Comparison of ENCODE assay signal across 8 cellular contexts in genomic region chr11:83156150-83156995, GRCh38. TPM values are rescaled to one million over a fixed set of nuclear protein-coding genes. Genes with fewer than 3 reads are reported as not detected.
DNase-seq lines count a peak whose midpoint lies in the region; ATAC-seq and TF ChIP-seq lines count a peak whose summit lies in the region.

No MANE protein-coding gene starts in this region.

- H3K36me3 ChIP-seq in OCI-LY1 (ENCODE audit: insufficient read depth, low read length) = peaks cover 40% of the 10 kb centered on the region

- peak overlapping the region; percentile 88 for H3K27ac ChIP-seq in OCI-LY1 (ENCODE audit: low read depth, low read length, poor library complexity, severe bottlenecking)

- peak; percentile 96 for ATAC-seq in GM21528 (IDR thresholded peaks at IDR 0.05; ENCODE audit: low FRiP score, unreplicated experiment)
- ATAC-seq in activated T-cell treated with anti-CD3 and anti-CD28 coated beads, Interleukin-2, amount 50 U/mL, for 4 hours = peak; percentile 90 to 91

- DNase-seq in DMS114 treated with DMSO at 0.1 percent for 48 hours (lab: John Stamatoyannopoulos, UW; ENCODE audit: unreplicated experiment) = peak; percentile 98
- peak; percentile 80 for DNase-seq in HuH-7.5 (ENCODE audit: low spot score)
- peak; percentile 96 for DNase-seq in activated T-cell treated with anti-CD3 and anti-CD28 coated beads, Interleukin-2, amount 50 U/mL, for 4 hours
- DNase-seq in erythroblast (lab: John Stamatoyannopoulos, UW) = peak; percentile 100
- DNase-seq in mucosa of gallbladder (ENCODE audit: low spot score) = peak; percentile 99
- peak; percentile 92 to 99 (median 98) for DNase-seq in stimulated activated naive CD4-positive, alpha-beta T cell (lab: John Stamatoyannopoulos, UW)

- no peaks in the 10 kb centered on the region for H3K9me2 ChIP-seq in OCI-LY1 (ENCODE audit: low read depth, low read length)

- peaks cover 44% of the 10 kb centered on the region for H3K79me2 ChIP-seq in OCI-LY1 (ENCODE audit: insufficient read depth, low read length)

- H3K4me1 ChIP-seq in OCI-LY1 (ENCODE audit: insufficient read depth, low read length, severe bottlenecking) = peaks cover 52% of the 10 kb centered on the region

- H3K27me3 Mint-ChIP-seq in activated T-cell treated with anti-CD3 and anti-CD28 coated beads, Interleukin-2, amount 50 U/mL, for 4 hours (ENCODE audit: low read depth) = no peaks in the 10 kb centered on the region

- peaks cover 31% of the 10 kb centered on the region for H3K36me3 Mint-ChIP-seq in activated T-cell treated with anti-CD3 and anti-CD28 coated beads, Interleukin-2, amount 50 U/mL, for 4 hours (ENCODE audit: insufficient read depth)

- H3F3A ChIP-seq in OCI-LY1 (ENCODE audit: insufficient read depth, low read length) = no peaks in the 10 kb centered on the region; the same call in 1 of the 2 replicates

- no peaks in the 10 kb centered on the region for H3K9me3 Mint-ChIP-seq in activated T-cell treated with anti-CD3 and anti-CD28 coated beads, Interleukin-2, amount 50 U/mL, for 4 hours

- no peaks in the 10 kb centered on the region for H3K27me3 ChIP-seq in OCI-LY1 (ENCODE audit: insufficient read depth, low read length)

- peak overlapping the region; percentile 99 for H3K4me3 Mint-ChIP-seq in activated T-cell treated with anti-CD3 and anti-CD28 coated beads, Interleukin-2, amount 50 U/mL, for 4 hours

- no peak for TF ChIP-seq CTCF in OCI-LY1 (IDR thresholded peaks at IDR 0.05; ENCODE audit: low read length)

- H3K9me3 ChIP-seq in OCI-LY1 (ENCODE audit: low read length) = no peaks in the 10 kb centered on the region

- peak overlapping the region; percentile 98 for H3K4me3 ChIP-seq in OCI-LY1 (ENCODE audit: low read depth, low read length, poor library complexity, severe bottlenecking)

- TF ChIP-seq POLR2A in erythroblast (IDR thresholded peaks at IDR 0.05; ENCODE audit: low read length) = no peak

- H3K4me1 Mint-ChIP-seq in activated T-cell treated with anti-CD3 and anti-CD28 coated beads, Interleukin-2, amount 50 U/mL, for 4 hours (ENCODE audit: low read depth) = peaks cover 24% of the 10 kb centered on the region

- peak overlapping the region; percentile 89 for H3K4me2 ChIP-seq in OCI-LY1 (ENCODE audit: low read length)

- peak overlapping the region; percentile 93 for H3K9ac ChIP-seq in OCI-LY1 (ENCODE audit: low read length)

- 0 out of 2 replicates have a peak, but pooled peaks cover 4% of the 10 kb centered on the region for H4K20me1 ChIP-seq in OCI-LY1 (ENCODE audit: insufficient read depth, low read length)

- H2AFZ ChIP-seq in OCI-LY1 (ENCODE audit: low read length) = no peak overlapping the region; the same call in 1 of the 2 replicates

RNA-seq across cellular contexts. Expression of gene PCF11, which starts 0.6 kb away (rescaled TPM):
- total RNA-seq in activated T-cell treated with anti-CD3 and anti-CD28 coated beads, Interleukin-2, amount 50 U/mL, for 4 hours = 10 to 100 TPM; 55.6 to 68.5 (median 64.8) TPM
- total RNA-seq in mucosa of gallbladder = 46.7 TPM

RNA-seq across cellular contexts. Expression of gene ANKRD42, which starts 37.1 kb away (rescaled TPM):
- total RNA-seq in activated T-cell treated with anti-CD3 and anti-CD28 coated beads, Interleukin-2, amount 50 U/mL, for 4 hours = 1 to 10 TPM; 5.3 to 8.4 (median 8.0) TPM
- total RNA-seq in mucosa of gallbladder = 24.5 TPM

Comparison
In these comparisons a context has a peak if more than half of its experiments do, and no peak if none do; other contexts are left out.
1. Peak in every context shown above with its lines: DNase-seq, ATAC-seq, H3K4me3 ChIP-seq and H3K27ac ChIP-seq.